Comparison of ENCODE assay signal across 20 cellular contexts in genomic region chr10:59593768-59594167, GRCh38.
DNase-seq lines count a peak whose midpoint lies in the region; ATAC-seq and TF ChIP-seq lines count a peak whose summit lies in the region.
"Had no signal": no experiment of that assay in that cellular context is flagged by ENCODE, and none has a peak within 500 bp of the region (broad histone marks: within the 10 kb centered on the region; RNA-seq: fewer than 3 reads in every experiment).

No MANE protein-coding gene starts in this region.

- TF ChIP-seq CTCF in PC-3 (conservative IDR thresholded peaks at IDR 0.05; ENCODE audit: low read depth, low read length) (no peak), WERI-Rb-1 (IDR thresholded peaks at IDR 0.05; ENCODE audit: low read depth, low read length) (no peak)

- no peak overlapping the region for H3K4me3 Mint-ChIP-seq in stimulated activated memory B cell treated with anti-CD40 and anti-IgM and Interleukin-4, amounts not matched to agents 10 μg/mL and 1 μg/mL and 100 μg/mL, for 72 hours
- no peak overlapping the region for H3K4me3 Mint-ChIP-seq in activated naive CD4-positive, alpha-beta T cell treated with anti-CD3 and anti-CD28 coated beads, Interleukin-2, amount 10 ng/mL, durations not matched to agents 7 days and 5 days
- H3K4me3 Mint-ChIP-seq: B cell; CD4-positive, CD25-positive, alpha-beta regulatory T cell; CD8-positive, alpha-beta T cell had no signal

- no peaks in the 10 kb centered on the region for H3K27me3 ChIP-seq in PC-3 (ENCODE audit: low read length)
- H3K27me3 ChIP-seq in neuronal stem cell (ENCODE audit: control insufficient read depth in 3 of 3, insufficient read depth in 3 of 3, low read depth in 1 of 3, low read length in 3 of 3), result no peaks in the 10 kb centered on the region
- H3K27me3 ChIP-seq in WERI-Rb-1 (ENCODE audit: insufficient read depth, low read depth, severe bottlenecking), result no peaks in the 10 kb centered on the region
- H3K27me3 ChIP-seq: BLaER1 had no signal

- H3K4me1 Mint-ChIP-seq in stimulated activated memory B cell treated with anti-CD40 and anti-IgM and Interleukin-4, amounts not matched to agents 10 μg/mL and 1 μg/mL and 100 μg/mL, for 72 hours, result no peaks in the 10 kb centered on the region
- H3K4me1 Mint-ChIP-seq in activated naive CD4-positive, alpha-beta T cell treated with anti-CD3 and anti-CD28 coated beads, Interleukin-2, amount 10 ng/mL, durations not matched to agents 7 days and 5 days, result no peaks in the 10 kb centered on the region
- H3K4me1 Mint-ChIP-seq: B cell; CD4-positive, CD25-positive, alpha-beta regulatory T cell had no signal

- no peak overlapping the region for H3K23ac ChIP-seq in neuronal stem cell (ENCODE audit: low read depth, low read length, poor library complexity)

- no peaks in the 10 kb centered on the region for H3K9me3 ChIP-seq in PC-3 (ENCODE audit: low read length)
- H3K9me3 ChIP-seq in neuronal stem cell (replicated peaks in 1 of 2; ENCODE audit: control insufficient read depth in 2 of 2, insufficient read depth in 1 of 2, low read depth in 1 of 2, low read length in 2 of 2), result no peaks in the 10 kb centered on the region
- no peaks in the 10 kb centered on the region for H3K9me3 ChIP-seq in WERI-Rb-1 (ENCODE audit: severe bottlenecking)
- H3K9me3 ChIP-seq: BLaER1 had no signal

- H3K36me3 ChIP-seq in PC-3 (ENCODE audit: low read depth, low read length), result no peaks in the 10 kb centered on the region
- no peaks in the 10 kb centered on the region for H3K36me3 ChIP-seq in neuronal stem cell (replicated peaks in 1 of 2; ENCODE audit: control insufficient read depth in 2 of 2, insufficient read depth in 2 of 2, low read length in 2 of 2)
- H3K36me3 ChIP-seq in WERI-Rb-1, result no peaks in the 10 kb centered on the region
- H3K36me3 ChIP-seq: BLaER1 had no signal

- BruUV-seq in PC-3 (replicated peaks; lab: Mats Ljungman, UMichigan), result no TSS peak

- intact Hi-C loops in PC-3 (cut with micrococcal nuclease) (no loop called here), left colon (cut with DNase I, micrococcal nuclease) (no loop called here)

- H3K4me2 ChIP-seq in PC-3 (ENCODE audit: low read length), result no peak overlapping the region
- no peak overlapping the region for H3K4me2 ChIP-seq in neuronal stem cell (ENCODE audit: insufficient read depth, low read length, poor library complexity, severe bottlenecking)
- H3K4me2 ChIP-seq: BLaER1 had no signal

- H4K8ac ChIP-seq in neuronal stem cell (ENCODE audit: low read depth, low read length), result no peak overlapping the region

- H2BK12ac ChIP-seq in neuronal stem cell (ENCODE audit: low read length), result no peak overlapping the region

- H3K27ac Mint-ChIP-seq in stimulated activated memory B cell treated with anti-CD40 and anti-IgM and Interleukin-4, amounts not matched to agents 10 μg/mL and 1 μg/mL and 100 μg/mL, for 72 hours, result no peak overlapping the region
- H3K27ac Mint-ChIP-seq in activated naive CD4-positive, alpha-beta T cell treated with anti-CD3 and anti-CD28 coated beads, Interleukin-2, amount 10 ng/mL, durations not matched to agents 7 days and 5 days, result no peak overlapping the region
- H3K27ac Mint-ChIP-seq: B cell; CD8-positive, alpha-beta T cell had no signal

- H2BK15ac ChIP-seq in neuronal stem cell (ENCODE audit: low read length), result peak overlapping the region; percentile 16

- CTCF ChIA-PET in PC-3 (lab: Charles Lee), result no interaction called here
- CTCF ChIA-PET in activated naive CD4-positive, alpha-beta T cell treated with anti-CD3 and anti-CD28 coated beads, Interleukin-2, amount 10 ng/mL, durations not matched to agents 7 days and 5 days (lab: Charles Lee), result no interaction called here

- no peak overlapping the region for H2BK5ac ChIP-seq in neuronal stem cell (ENCODE audit: low read length)

- H3K9me2 ChIP-seq in PC-3 (replicated peaks; ENCODE audit: low read length), result no peaks in the 10 kb centered on the region

- peak overlapping the region; percentile 11 for H3K14ac ChIP-seq in neuronal stem cell (ENCODE audit: low read length)

- H3K18ac ChIP-seq in neuronal stem cell (ENCODE audit: low read length), result no peak overlapping the region

- H3K27ac ChIP-seq in PC-3 (ENCODE audit: low read length) (no peak overlapping the region), neuronal stem cell (replicated peaks; ENCODE audit: low read length) (no peak overlapping the region), WERI-Rb-1 (no peak overlapping the region)
- H3K27ac ChIP-seq: 22Rv1, BLaER1, C4-2B, GM23248 had no signal

- no peak overlapping the region for H3K4ac ChIP-seq in neuronal stem cell (ENCODE audit: low read length)

- H4K91ac ChIP-seq in neuronal stem cell (ENCODE audit: low read depth, low read length, poor library complexity), result no peak overlapping the region

- no peaks in the 10 kb centered on the region for H4K20me1 ChIP-seq in PC-3 (ENCODE audit: low read length)
- H4K20me1 ChIP-seq: BLaER1 had no signal

- H3F3A ChIP-seq in PC-3 (ENCODE audit: low read length, unreplicated experiment), result no peaks in the 10 kb centered on the region

- no peak overlapping the region for H2BK120ac ChIP-seq in neuronal stem cell (ENCODE audit: low read depth, low read length)

- H3K4me3 ChIP-seq in PC-3 (ENCODE audit: low read length) (no peak overlapping the region), neuronal stem cell (ENCODE audit: low read length in 2 of 2) (peak overlapping the region in 1 of 2 donors; percentile 22), WERI-Rb-1 (ENCODE audit: low read depth, low read length) (no peak overlapping the region)
- H3K4me3 ChIP-seq: BLaER1, GM23248 had no signal

- peaks cover 11% of the 10 kb centered on the region for H3K27me3 Mint-ChIP-seq in stimulated activated memory B cell treated with anti-CD40 and anti-IgM and Interleukin-4, amounts not matched to agents 10 μg/mL and 1 μg/mL and 100 μg/mL, for 72 hours
- no peaks in the 10 kb centered on the region for H3K27me3 Mint-ChIP-seq in activated naive CD4-positive, alpha-beta T cell treated with anti-CD3 and anti-CD28 coated beads, Interleukin-2, amount 10 ng/mL, durations not matched to agents 7 days and 5 days
- H3K27me3 Mint-ChIP-seq: CD4-positive, CD25-positive, alpha-beta regulatory T cell had no signal

- no peaks in the 10 kb centered on the region for H3K79me1 ChIP-seq in neuronal stem cell (ENCODE audit: low read depth, low read length)

- H2AK5ac ChIP-seq in neuronal stem cell (ENCODE audit: low read depth, low read length), result no peak overlapping the region

- no peak overlapping the region for H3K9ac ChIP-seq in PC-3 (ENCODE audit: low read length)
- H3K9ac ChIP-seq in neuronal stem cell (ENCODE audit: low read depth, low read length, poor library complexity), result no peak overlapping the region
- H3K9ac ChIP-seq: BLaER1, GM23248 had no signal

- ATAC-seq in PC-3, result peak; percentile 19; the same call in 1 of the 2 replicates
- ATAC-seq in left colon, result peak; percentile 89
- ATAC-seq in stimulated activated memory B cell treated with anti-CD40 and anti-IgM and Interleukin-4, amounts not matched to agents 10 μg/mL and 1 μg/mL and 100 μg/mL, for 72 hours, result peak; percentile 14
- ATAC-seq: CD8-positive, alpha-beta T cell had no signal

- DNase-seq in PC-3 (no peak), left colon (peak in 1 of 2 donors; percentile 56), neuronal stem cell (ENCODE audit: low spot score) (no peak), WERI-Rb-1 (no peak), COR-L47 (lab: John Stamatoyannopoulos, UW) (no peak)
- no peak for DNase-seq in stimulated activated CD4-positive, alpha-beta T cell treated with anti-CD3 and anti-CD28 coated beads, Interleukin-12 subunit alpha, Interleukin-12 subunit beta, amount 100 ng/mL, for 4 hours
- no peak for DNase-seq in activated naive CD4-positive, alpha-beta T cell treated with anti-CD3 and anti-CD28 coated beads, Interleukin-2, amount 10 ng/mL, durations not matched to agents 7 days and 5 days
- DNase-seq: CD4-positive, CD25-positive, alpha-beta regulatory T cell; CD8-positive, alpha-beta T cell; DMS 273 treated with DMSO at 0.1 percent for 48 hours; DMS79; GF-D8; GM23248; H7; HCEC 1CT had no signal

- no peak overlapping the region for H2AFZ ChIP-seq in PC-3 (ENCODE audit: low read length)
- H2AFZ ChIP-seq in neuronal stem cell (ENCODE audit: low read length), result no peak overlapping the region
- H2AFZ ChIP-seq: GM23248 had no signal

- H3K79me2 ChIP-seq in PC-3 (ENCODE audit: low read length), result no peaks in the 10 kb centered on the region

- H3K4me1 ChIP-seq in PC-3 (ENCODE audit: insufficient read depth, low read length) (peaks cover 14% of the 10 kb centered on the region), neuronal stem cell (ENCODE audit: control insufficient read depth in 2 of 2, insufficient read depth in 1 of 2, low read depth in 1 of 2, low read length in 2 of 2) (no peaks in the 10 kb centered on the region)
- H3K4me1 ChIP-seq: BLaER1 had no signal

- POLR2A ChIA-PET in PC-3 (lab: Charles Lee; ENCODE audit: unreplicated experiment), result no interaction called here

- no peaks in the 10 kb centered on the region for H3K9me3 Mint-ChIP-seq in stimulated activated memory B cell treated with anti-CD40 and anti-IgM and Interleukin-4, amounts not matched to agents 10 μg/mL and 1 μg/mL and 100 μg/mL, for 72 hours
- no peaks in the 10 kb centered on the region for H3K9me3 Mint-ChIP-seq in activated naive CD4-positive, alpha-beta T cell treated with anti-CD3 and anti-CD28 coated beads, Interleukin-2, amount 10 ng/mL, durations not matched to agents 7 days and 5 days
- H3K9me3 Mint-ChIP-seq: CD8-positive, alpha-beta T cell had no signal

- WGBS in neuronal stem cell (ENCODE audit: extremely low coverage in 2 of 2, insufficient read length in 2 of 2, insufficient replicate concordance in 1 of 2), 2 donors, result no CpG with 5 or more reads among the region's 2 CpGs

- H3K36me3 Mint-ChIP-seq in stimulated activated memory B cell treated with anti-CD40 and anti-IgM and Interleukin-4, amounts not matched to agents 10 μg/mL and 1 μg/mL and 100 μg/mL, for 72 hours, result no peaks in the 10 kb centered on the region
- H3K36me3 Mint-ChIP-seq in activated naive CD4-positive, alpha-beta T cell treated with anti-CD3 and anti-CD28 coated beads, Interleukin-2, amount 10 ng/mL, durations not matched to agents 7 days and 5 days, result no peaks in the 10 kb centered on the region
- H3K36me3 Mint-ChIP-seq: CD4-positive, CD25-positive, alpha-beta regulatory T cell; CD8-positive, alpha-beta T cell had no signal

Comparison
In these comparisons a context has a peak if more than half of its experiments do, and no peak if none do; other contexts are left out.
1. ATAC-seq: peak in every context shown above with its lines; median percentile 89 in left colon; 19 in PC-3; 14 in stimulated activated memory B cell treated with anti-CD40 and anti-IgM and Interleukin-4, amounts not matched to agents 10 μg/mL and 1 μg/mL and 100 μg/mL, for 72 hours.